ENCODE assay signal across 22 cellular contexts in genomic region chr12:87441511-87441910, GRCh38.
A peak's percentile ranks its signal among the peaks of the same experiment; 100 is the strongest.
DNase-seq lines count a peak whose midpoint lies in the region; TF ChIP-seq lines count a peak whose summit lies in the region.
"Had no signal": no experiment of that assay in that cellular context is flagged by ENCODE, and none has a peak within 500 bp of the region (broad histone marks: within the 10 kb centered on the region; RNA-seq: fewer than 3 reads in every experiment).

No MANE protein-coding gene starts in this region.

- H3K4me3 ChIP-seq in mammary epithelial cell (replicated peaks in 1 of 3; ENCODE audit: insufficient read depth in 1 of 3, low read depth in 2 of 3, low read length in 3 of 3) (no peak overlapping the region), fibroblast of mammary gland (ENCODE audit: control insufficient read depth, low read depth, low read length) (no peak overlapping the region), mesenchymal stem cell (ENCODE audit: insufficient read depth in 1 of 2, low read depth in 1 of 2, low read length in 2 of 2) (no peak overlapping the region), Karpas-422 (ENCODE audit: low read length) (no peak overlapping the region)
- H3K4me3 ChIP-seq: GM12878, SK-N-MC had no signal

- in situ Hi-C loops in mammary epithelial cell (cut with MboI; ENCODE audit: low sequenced_read_pairs in 2 of 2): no loop called here

- no peaks in the 10 kb centered on the region for H3K27me3 ChIP-seq in mammary epithelial cell (ENCODE audit: insufficient read depth, low read length)
- H3K27me3 ChIP-seq in mesenchymal stem cell (ENCODE audit: control insufficient read depth in 1 of 2, insufficient read depth in 1 of 2, low read length in 2 of 2): no peaks in the 10 kb centered on the region
- no peaks in the 10 kb centered on the region for H3K27me3 ChIP-seq in Karpas-422 (ENCODE audit: low read length)

- H3K9me3 ChIP-seq in mammary epithelial cell (replicated peaks; ENCODE audit: insufficient read depth, low read length) (no peaks in the 10 kb centered on the region), mesenchymal stem cell (ENCODE audit: control insufficient read depth, low read length) (no peaks in the 10 kb centered on the region), Karpas-422 (ENCODE audit: low read length) (no peaks in the 10 kb centered on the region)

- CTCF ChIA-PET in mammary epithelial cell (lab: Charles Lee; ENCODE audit: low non-redundant PET): no interaction called here

- WGBS in mammary epithelial cell (ENCODE audit: low coverage, missing lambda C conversion rate): 80% methylated on average over 3 of the region's 3 CpGs
- WGBS in mesenchymal stem cell: 85% methylated on average over 3 of the region's 3 CpGs

- H3K27ac ChIP-seq in mammary epithelial cell (ENCODE audit: insufficient read depth, low read depth, low read length): peak overlapping the region; percentile 93
- H3K27ac ChIP-seq in mesenchymal stem cell (ENCODE audit: low read length, poor library complexity, severe bottlenecking): no peak overlapping the region
- no peak overlapping the region for H3K27ac ChIP-seq in Karpas-422 (ENCODE audit: low read length)
- H3K27ac ChIP-seq: C4-2B, HL-60, KMS-11, SK-N-MC had no signal

- dilution Hi-C loops in mammary epithelial cell (cut with HindIII; ENCODE audit: low sequenced_read_pairs): no loop called here

- no peaks in the 10 kb centered on the region for H3K9me2 ChIP-seq in Karpas-422 (replicated peaks; ENCODE audit: insufficient read depth, low read length)

- no peaks in the 10 kb centered on the region for H3K36me3 ChIP-seq in mammary epithelial cell (ENCODE audit: insufficient read depth, low read length)
- no peaks in the 10 kb centered on the region for H3K36me3 ChIP-seq in mesenchymal stem cell (ENCODE audit: control insufficient read depth in 1 of 2, insufficient read depth in 2 of 2, low read depth in 1 of 2, low read length in 2 of 2)
- no peaks in the 10 kb centered on the region for H3K36me3 ChIP-seq in Karpas-422 (ENCODE audit: insufficient read depth, low read length)

- peaks cover 26% of the 10 kb centered on the region for H3K4me1 ChIP-seq in mammary epithelial cell (ENCODE audit: insufficient read depth, low read length)
- H3K4me1 ChIP-seq in mesenchymal stem cell (ENCODE audit: control insufficient read depth, insufficient read depth, low read depth, low read length): peaks cover 4% of the 10 kb centered on the region
- H3K4me1 ChIP-seq in Karpas-422 (ENCODE audit: low read length): no peaks in the 10 kb centered on the region

- no peaks in the 10 kb centered on the region for H3K79me2 ChIP-seq in mammary epithelial cell (ENCODE audit: insufficient read depth, low read length)
- H3K79me2 ChIP-seq in Karpas-422 (ENCODE audit: low read length): no peaks in the 10 kb centered on the region

- H2BK120ac ChIP-seq in mesenchymal stem cell (ENCODE audit: low read depth, low read length): no peak overlapping the region

- intact Hi-C loops in mammary epithelial cell (cut with micrococcal nuclease): loop anchor here (2.0 kb wide), 1 partner anchor 15 kb away; no protein-coding TSS in a partner anchor

- H4K91ac ChIP-seq in mesenchymal stem cell (ENCODE audit: low read length): no peak overlapping the region

- H3K14ac ChIP-seq in mesenchymal stem cell (ENCODE audit: low read length in 2 of 2): no peak overlapping the region

- H3K79me1 ChIP-seq in mesenchymal stem cell (replicated peaks; ENCODE audit: low read length, poor library complexity, severe bottlenecking): no peaks in the 10 kb centered on the region

- H2BK15ac ChIP-seq in mesenchymal stem cell (ENCODE audit: low read depth, poor library complexity, severe bottlenecking): no peak overlapping the region

- H3K18ac ChIP-seq in mesenchymal stem cell (ENCODE audit: low read depth in 1 of 2, low read length in 2 of 2): no peak overlapping the region

- BruUV-seq in mammary epithelial cell (replicated peaks; lab: Mats Ljungman, UMichigan): no TSS peak

- H2AFZ ChIP-seq in mammary epithelial cell (ENCODE audit: low read depth, low read length) (no peak overlapping the region), mesenchymal stem cell (ENCODE audit: low read depth, low read length) (no peak overlapping the region), Karpas-422 (ENCODE audit: low read length) (no peak overlapping the region)

- no peak overlapping the region for H3K23ac ChIP-seq in mesenchymal stem cell (ENCODE audit: low read length in 2 of 2)

- H3K4me2 ChIP-seq in mammary epithelial cell (ENCODE audit: insufficient read depth, low read depth, low read length): no peak overlapping the region
- H3K4me2 ChIP-seq in mesenchymal stem cell (ENCODE audit: low read length, poor library complexity, severe bottlenecking): no peak overlapping the region
- H3K4me2 ChIP-seq in Karpas-422 (ENCODE audit: low read depth, low read length, poor library complexity, severe bottlenecking): no peak overlapping the region
- H3K4me2 ChIP-seq: KMS-11 had no signal

- H4K8ac ChIP-seq in mesenchymal stem cell (ENCODE audit: low read length): no peak overlapping the region

- H3K9ac ChIP-seq in mammary epithelial cell (ENCODE audit: insufficient read depth, low read length): no peak overlapping the region
- H3K9ac ChIP-seq in mesenchymal stem cell (ENCODE audit: low read length): no peak overlapping the region
- H3K9ac ChIP-seq in Karpas-422 (ENCODE audit: low read length): no peak overlapping the region
- H3K9ac ChIP-seq: KMS-11 had no signal

- H4K20me1 ChIP-seq in mammary epithelial cell (ENCODE audit: insufficient read depth, low read length): no peaks in the 10 kb centered on the region
- H4K20me1 ChIP-seq in Karpas-422 (ENCODE audit: insufficient read depth, low read depth, low read length): no peaks in the 10 kb centered on the region

- no peak overlapping the region for H3K4ac ChIP-seq in mesenchymal stem cell (ENCODE audit: low read depth in 1 of 2, low read length in 2 of 2)

- DNase-seq in mammary epithelial cell (no peak), fibroblast of mammary gland (ENCODE audit: low read depth) (peak; percentile 2), mesenchymal stem cell (peak; percentile 12), Karpas-422 (no peak), GOT3 (lab: John Stamatoyannopoulos, UW) (no peak), RKO (ENCODE audit: low spot score) (no peak), germinal center (ENCODE audit: low spot score) (no peak)
- DNase-seq: Caco-2; CD8-positive, alpha-beta T cell; GDM1; NCI-H1092; NCI-H1417 treated with DMSO at 0.1 percent for 48 hours; NCI-H1694 treated with DMSO at 0.1 percent for 48 hours; NCI-H2081; NCI-H2227 treated with DMSO at 0.1 percent for 48 hours; NCI-H526 treated with DMSO at 0.1 percent for 48 hours; SIG-M5 had no signal

- TF ChIP-seq CTCF in mammary epithelial cell (conservative IDR thresholded peaks at IDR 0.05 in 1 of 2, IDR thresholded peaks at IDR 0.05 in 1 of 2; ENCODE audit: extremely low read depth in 1 of 2, insufficient read depth in 1 of 2, low read depth in 1 of 2, low read length in 2 of 2): no peak
- TF ChIP-seq CTCF in fibroblast of mammary gland (conservative IDR thresholded peaks at IDR 0.05; ENCODE audit: control insufficient read depth, insufficient read depth, low read depth, low read length): no peak

- no peak overlapping the region for H2BK5ac ChIP-seq in mesenchymal stem cell (ENCODE audit: low read depth, low read length, poor library complexity, severe bottlenecking)

- no peak overlapping the region for H2BK12ac ChIP-seq in mesenchymal stem cell (ENCODE audit: low read length in 2 of 2)

- H2AK5ac ChIP-seq in mesenchymal stem cell (ENCODE audit: low read length, severe bottlenecking): peak overlapping the region; percentile 33

Comparison
In these comparisons a context has a peak if more than half of its experiments do, and no peak if none do; other contexts are left out.
1. DNase-seq: peak in fibroblast of mammary gland (single experiment) and mesenchymal stem cell (single experiment); none in mammary epithelial cell (single experiment), Karpas-422 (single experiment), GOT3 (single experiment), RKO (single experiment) and germinal center (single experiment).